ENCODE assay signal across 10 cellular contexts in the genomic region with DNA sequence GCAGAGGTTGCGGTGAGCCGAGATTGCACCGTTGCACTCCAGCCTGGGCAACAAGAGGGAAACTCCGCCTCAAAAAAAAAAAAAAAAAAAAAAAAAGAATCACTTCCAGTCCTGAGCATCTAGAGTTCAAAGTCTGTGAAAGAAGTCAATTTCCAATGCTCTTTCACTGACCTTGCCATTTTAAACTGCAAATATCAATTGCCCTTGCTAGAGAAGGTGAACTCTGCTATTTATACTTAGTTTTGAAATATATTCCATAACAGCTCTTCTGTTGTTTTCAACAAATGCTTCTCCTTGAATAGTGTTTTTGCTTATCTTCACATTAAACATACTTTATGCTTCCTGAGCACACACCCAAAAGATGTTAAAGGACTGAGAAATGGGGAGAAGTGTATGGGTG.
"Had no signal": no experiment of that assay in that cellular context is flagged by ENCODE, and none has a peak within 500 bp of the region (broad histone marks: within the 10 kb centered on the region; RNA-seq: fewer than 3 reads in every experiment).

No MANE protein-coding gene starts in this region.

- H3K4me3 Mint-ChIP-seq: GM23338, H9, HFFc6 had no signal

- ATAC-seq: HCT116 had no signal

- H2AFZ ChIP-seq: GM23248, GM23338 had no signal

- H3K9me3 ChIP-seq: HAP-1 had no signal

- H3K27ac ChIP-seq: GM23248 had no signal

- DNase-seq: GM23248, GOT3, H7, H9, HCEC 1CT, HFFc6 had no signal

- H3K27ac Mint-ChIP-seq: GM23338, H9, HFFc6 had no signal

- FAIRE-seq: H54 had no signal

- H3K4me1 ChIP-seq: HAP-1 had no signal

- H3K4me2 ChIP-seq: GM23338 had no signal

- H3K9me3 Mint-ChIP-seq: GM23338, H9, HFFc6 had no signal

- H3K4me3 ChIP-seq: GM23248, GM23338, HAP-1 had no signal

- H3K9ac ChIP-seq: GM23248 had no signal

- H3K36me3 ChIP-seq: HAP-1 had no signal
